ENCODE assay signal across 8 cellular contexts in the genomic region with DNA sequence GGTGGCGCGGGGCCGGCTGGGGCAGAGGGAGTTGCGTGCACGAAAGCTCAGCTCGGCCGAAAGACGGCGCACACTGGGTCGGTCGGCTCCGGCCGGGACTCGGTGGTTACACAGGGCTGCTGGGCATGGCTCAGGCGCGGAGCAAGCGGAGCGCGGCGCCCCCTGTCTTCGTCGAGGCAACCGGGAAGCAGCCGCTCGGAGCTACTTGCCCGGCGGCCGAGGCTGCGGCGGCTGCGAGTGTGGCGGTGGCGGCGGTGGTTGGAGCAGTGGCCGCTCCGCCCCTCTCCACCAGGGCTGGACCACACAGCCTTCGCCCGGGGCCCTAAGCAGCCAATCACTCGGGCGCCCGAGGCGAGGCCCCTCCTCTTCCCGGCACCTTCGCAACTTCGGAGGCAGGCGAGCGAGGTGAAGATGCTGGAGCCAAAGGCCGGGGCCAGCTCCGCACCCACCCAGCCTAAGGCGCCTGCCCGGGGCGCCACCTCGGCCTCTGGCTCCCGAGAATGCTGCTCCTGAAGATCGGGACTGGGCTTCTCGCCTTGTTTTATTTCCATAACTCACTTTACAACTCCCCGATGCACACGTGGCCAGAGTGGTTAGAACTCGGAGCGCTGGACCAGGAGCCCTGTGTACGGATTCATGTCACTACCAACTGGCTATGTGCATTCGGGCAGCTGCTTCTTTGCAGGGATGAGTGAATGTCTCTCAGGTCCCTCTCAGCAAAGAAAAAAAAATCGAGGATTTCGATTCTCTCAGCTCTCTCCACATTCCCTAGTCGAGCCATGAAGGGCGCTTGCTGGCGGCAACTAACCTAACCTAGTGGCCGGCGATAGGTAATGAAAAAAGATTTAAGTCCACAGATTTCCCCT. TPM values are rescaled to one million over a fixed set of nuclear protein-coding genes. Genes with fewer than 3 reads are reported as not detected.
DNase-seq lines count a peak whose midpoint lies in the region; TF ChIP-seq lines count a peak whose summit lies in the region.

A gene (minus strand): TSS at position 241 of the 866 bp plus-strand sequence. CDS start 241 bp downstream, outside the sequence.

- H3K36me3 ChIP-seq in GM06990 (ENCODE audit: control insufficient read depth, insufficient read depth, low read length) (no peaks in the 10 kb centered on the region; the same call in 1 of the 2 replicates), HAP-1 (replicated peaks) (no peaks in the 10 kb centered on the region)

- in situ Hi-C loops in HAP-1 (cut with MboI; ENCODE audit: low sequenced_read_pairs), result loop anchor here (5.0 kb wide), 1 partner anchor 117 kb away; no protein-coding TSS in a partner anchor

- H3K27me3 Mint-ChIP-seq in activated naive CD4-positive, alpha-beta T cell treated with anti-CD3 and anti-CD28 coated beads, Interleukin-2, amount 10 ng/mL, durations not matched to agents 7 days and 5 days, result peaks cover 76% of the 10 kb centered on the region

- H3K9me3 Mint-ChIP-seq in activated naive CD4-positive, alpha-beta T cell treated with anti-CD3 and anti-CD28 coated beads, Interleukin-2, amount 10 ng/mL, durations not matched to agents 7 days and 5 days, result no peaks in the 10 kb centered on the region

- H3K4me1 ChIP-seq in HAP-1, result peaks cover 5% of the 10 kb centered on the region

- H3K4me3 ChIP-seq in GM06990 (replicated peaks; ENCODE audit: low read depth, low read length) (peak within 1 kb of the TSS; percentile 67), HAP-1 (peak within 1 kb of the TSS; percentile 43)

- no peaks in the 10 kb centered on the region for H3K9me3 ChIP-seq in HAP-1

- H3K27ac Mint-ChIP-seq in activated naive CD4-positive, alpha-beta T cell treated with anti-CD3 and anti-CD28 coated beads, Interleukin-2, amount 10 ng/mL, durations not matched to agents 7 days and 5 days, result no peak within 1 kb of the TSS

- CTCF ChIA-PET in activated naive CD4-positive, alpha-beta T cell treated with anti-CD3 and anti-CD28 coated beads, Interleukin-2, amount 10 ng/mL, durations not matched to agents 7 days and 5 days (lab: Charles Lee), result interaction anchor here (0.6 to 2.1 kb wide), 9 partner anchors 9 to 139 kb away, joined by 3 to 8 read pairs (median 4); no protein-coding TSS in a partner anchor

- H3K36me3 Mint-ChIP-seq in activated naive CD4-positive, alpha-beta T cell treated with anti-CD3 and anti-CD28 coated beads, Interleukin-2, amount 10 ng/mL, durations not matched to agents 7 days and 5 days, result no peaks in the 10 kb centered on the region

- H3K4me1 Mint-ChIP-seq in activated naive CD4-positive, alpha-beta T cell treated with anti-CD3 and anti-CD28 coated beads, Interleukin-2, amount 10 ng/mL, durations not matched to agents 7 days and 5 days, result peaks cover 16% of the 10 kb centered on the region

- peak; percentile 44 for TF ChIP-seq CTCF in GM06990 (IDR thresholded peaks at IDR 0.05; ENCODE audit: insufficient read depth, low read length, poor library complexity, severe bottlenecking)

- H3K4me3 Mint-ChIP-seq in activated naive CD4-positive, alpha-beta T cell treated with anti-CD3 and anti-CD28 coated beads, Interleukin-2, amount 10 ng/mL, durations not matched to agents 7 days and 5 days, result peak within 1 kb of the TSS; percentile 65

- H3K27me3 ChIP-seq in GM06990 (replicated peaks; ENCODE audit: control insufficient read depth, insufficient read depth, low read length), result no peaks in the 10 kb centered on the region; the same call in 1 of the 2 replicates
- H3K27me3 ChIP-seq in HAP-1 (ENCODE audit: low read depth), result peaks cover 6% of the 10 kb centered on the region

- DNase-seq in GM06990 (ENCODE audit: extremely low read depth, insufficient read length), result peak; percentile 87
- DNase-seq in HAP-1 (ENCODE audit: low spot score in 2 of 2), result peak; percentile 81 to 91
- DNase-seq in M059J (ENCODE audit: low read depth), result peak; percentile 86
- peak; percentile 9 for DNase-seq in SIG-M5 (lab: John Stamatoyannopoulos, UW)
- peak; percentile 72 for DNase-seq in activated naive CD4-positive, alpha-beta T cell treated with anti-CD3 and anti-CD28 coated beads, Interleukin-2, amount 10 ng/mL, durations not matched to agents 7 days and 5 days
- peak; percentile 93 for DNase-seq in glomerular visceral epithelial cell (ENCODE audit: extremely low spot score)
- peak in 55 of 56 donors; percentile 28 to 93 (median 79) for DNase-seq in nucleus accumbens (lab: John Stamatoyannopoulos, UW)
- peak; percentile 84 for DNase-seq in ureter (ENCODE audit: low spot score)

RNA-seq across cellular contexts. Expression of the gene that starts here (rescaled TPM):
- total RNA-seq in M059J (2014; rRNA removed; shearing (Covaris generic)), result 0.02 TPM in 1 of 2 replicates, not detected in the other
- total RNA-seq in ureter, result 0.96 TPM

Comparison
In these comparisons a context has a peak if more than half of its experiments do, and no peak if none do; other contexts are left out.
1. Peak in every context shown above with its lines: DNase-seq and H3K4me3 ChIP-seq.
2. Peak in DNase-seq in M059J; RNA of the gene not detected or under 1 TPM.
3. Peak in DNase-seq in ureter; RNA of the gene not detected or under 1 TPM.
4. DNase-seq: peak in every context shown above with its lines; median percentile 93 in glomerular visceral epithelial cell; 87 in GM06990; 86 in HAP-1; 86 in M059J; 84 in ureter; 79 in nucleus accumbens; 72 in activated naive CD4-positive, alpha-beta T cell treated with anti-CD3 and anti-CD28 coated beads, Interleukin-2, amount 10 ng/mL, durations not matched to agents 7 days and 5 days; 9 in SIG-M5.